In the genomic region with DNA sequence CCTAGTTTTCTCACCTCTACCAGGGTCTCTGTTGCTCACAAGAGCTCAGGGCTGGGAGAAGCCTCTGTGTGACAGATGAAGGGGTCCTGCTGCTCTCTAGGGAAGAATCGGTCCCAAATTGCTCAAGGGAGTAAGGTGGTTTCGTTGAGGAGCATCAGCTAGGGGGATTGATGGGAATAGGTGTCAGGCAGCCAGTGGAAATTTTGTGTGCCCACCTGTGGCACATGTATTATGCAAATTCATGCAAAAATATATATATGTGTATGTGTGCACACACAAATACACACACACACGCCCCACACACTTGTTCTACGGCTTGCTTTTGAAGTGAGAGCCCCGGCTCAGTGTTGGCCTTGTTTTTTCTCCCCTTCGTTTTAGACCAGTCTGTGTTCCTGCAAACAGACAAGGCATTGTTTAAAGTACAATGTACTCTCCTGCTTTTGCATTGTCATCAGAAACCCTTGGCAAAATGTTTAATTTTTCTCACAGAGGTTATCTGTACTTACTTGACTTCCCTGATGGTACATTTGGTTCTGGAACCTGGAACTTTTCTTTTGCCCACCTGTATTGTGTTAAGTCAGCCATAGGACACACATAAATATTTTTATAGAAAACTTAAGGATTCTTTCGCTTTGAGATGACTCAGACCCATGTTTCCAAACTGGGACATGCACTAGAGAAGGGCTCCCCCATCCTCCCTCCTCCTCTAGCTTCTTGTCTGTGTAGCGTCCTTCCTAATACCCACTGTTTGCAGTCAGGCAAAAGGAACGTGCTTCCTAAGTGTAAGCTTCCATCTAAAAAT, we compare ENCODE assay signal across 10 cellular contexts. TPM values are rescaled to one million over a fixed set of nuclear protein-coding genes. Genes with fewer than 3 reads are reported as not detected.
DNase-seq lines count a peak whose midpoint lies in the region; ATAC-seq and TF ChIP-seq lines count a peak whose summit lies in the region.
"Had no signal": no experiment of that assay in that cellular context is flagged by ENCODE, and none has a peak within 500 bp of the region (broad histone marks: within the 10 kb centered on the region; RNA-seq: fewer than 3 reads in every experiment).

No MANE protein-coding gene starts in this region.

- H3K4me3 Mint-ChIP-seq in neural progenitor cell (no peak overlapping the region), natural killer cell (no peak overlapping the region)

- CTCF ChIA-PET in AG04450 (lab: Charles Lee) (interaction anchor here (1.0 to 1.5 kb wide), 3 partner anchors 24 to 248 kb away, joined by 3 to 5 read pairs (median 3); no protein-coding TSS in a partner anchor), Panc1 (lab: Charles Lee) (interaction anchor here (0.5 to 0.6 kb wide), 2 partner anchors 14 to 24 kb away, joined by 3 to 5 read pairs; no protein-coding TSS in a partner anchor)

- H3K36me3 ChIP-seq in Panc1 (ENCODE audit: control insufficient read depth, insufficient read depth, low read length) (no peaks in the 10 kb centered on the region), esophagus squamous epithelium (no peaks in the 10 kb centered on the region), neural progenitor cell (no peaks in the 10 kb centered on the region), SJCRH30 (no peaks in the 10 kb centered on the region)

- H3K27me3 Mint-ChIP-seq in neural progenitor cell (ENCODE audit: insufficient read depth, low read depth): no peaks in the 10 kb centered on the region
- H3K27me3 Mint-ChIP-seq in natural killer cell (ENCODE audit: low read depth in 2 of 2): no peaks in the 10 kb centered on the region
- H3K27me3 Mint-ChIP-seq: CD4-positive, CD25-positive, alpha-beta regulatory T cell had no signal

- POLR2A ChIA-PET in AG04450 (lab: Yijun Ruan, JAX): interaction anchor here (0.7 to 1.5 kb wide), 5 partner anchors 25 to 35 kb away, joined by 3 to 7 read pairs (median 4); a partner anchor contains a TSS
- POLR2A ChIA-PET in Panc1 (lab: Charles Lee): interaction anchor here (0.7 kb wide), 1 partner anchor 21 kb away, joined by 3 read pairs; no protein-coding TSS in a partner anchor

- H3K27me3 ChIP-seq in AG04450 (ENCODE audit: control insufficient read depth, insufficient read depth, low read length): no peaks in the 10 kb centered on the region
- H3K27me3 ChIP-seq in Panc1 (ENCODE audit: control insufficient read depth, insufficient read depth, low read length): no peaks in the 10 kb centered on the region
- H3K27me3 ChIP-seq in esophagus squamous epithelium: no peaks in the 10 kb centered on the region
- H3K27me3 ChIP-seq in neural progenitor cell: no peaks in the 10 kb centered on the region
- no peaks in the 10 kb centered on the region for H3K27me3 ChIP-seq in SJCRH30

- peaks cover 50% of the 10 kb centered on the region for H3K4me1 Mint-ChIP-seq in neural progenitor cell
- H3K4me1 Mint-ChIP-seq in natural killer cell: peaks cover 78 to 80% of the 10 kb centered on the region in 2 donors

- peaks cover 17% of the 10 kb centered on the region for H3F3A ChIP-seq in neural progenitor cell (ENCODE audit: low read depth)

- H3K27ac Mint-ChIP-seq in neural progenitor cell (peak overlapping the region; percentile 58), natural killer cell (no peak overlapping the region)

- peak; percentile 70 for DNase-seq in AG04450 (ENCODE audit: low read depth, low spot score)
- DNase-seq in Panc1 (ENCODE audit: low read depth, low spot score): no peak
- no peak for DNase-seq in esophagus squamous epithelium (lab: John Stamatoyannopoulos, UW)
- peak; percentile 32 for DNase-seq in neural progenitor cell (ENCODE audit: low spot score)
- DNase-seq in natural killer cell: no peak
- no peak for DNase-seq in SJCRH30
- no peak for DNase-seq in GM19240 (ENCODE audit: insufficient read length, low spot score)
- DNase-seq: CD4-positive, CD25-positive, alpha-beta regulatory T cell; NCI-H2029 treated with DMSO at 0.1 percent for 48 hours had no signal

- TF ChIP-seq CTCF in AG04450 (IDR thresholded peaks at IDR 0.05; ENCODE audit: low read depth, low read length) (no peak), Panc1 (IDR thresholded peaks at IDR 0.05) (no peak), esophagus squamous epithelium (IDR thresholded peaks at IDR 0.05) (no peak), neural progenitor cell (IDR thresholded peaks at IDR 0.05) (no peak), natural killer cell (IDR thresholded peaks at IDR 0.05) (no peak)

- peak overlapping the region; percentile 70 for H3K4me2 ChIP-seq in neural progenitor cell

- H2AFZ ChIP-seq in neural progenitor cell (replicated peaks): no peak overlapping the region

- H3K27ac ChIP-seq in AG04450 (ENCODE audit: low read depth, low read length): peak overlapping the region; percentile 63
- peak overlapping the region; percentile 32 for H3K27ac ChIP-seq in Panc1 (ENCODE audit: low read length)
- H3K27ac ChIP-seq in esophagus squamous epithelium: peak overlapping the region; percentile 73 to 92 (median 88)
- no peak overlapping the region for H3K27ac ChIP-seq in neural progenitor cell
- H3K27ac ChIP-seq in SJCRH30: no peak overlapping the region; the same call in 1 of the 2 replicates

- H3K9me3 Mint-ChIP-seq in neural progenitor cell (no peaks in the 10 kb centered on the region), natural killer cell (no peaks in the 10 kb centered on the region)
- H3K9me3 Mint-ChIP-seq: CD4-positive, CD25-positive, alpha-beta regulatory T cell had no signal

- peaks cover 47% of the 10 kb centered on the region for H3K79me2 ChIP-seq in neural progenitor cell (ENCODE audit: low read depth)

- no peak overlapping the region for H3K9ac ChIP-seq in neural progenitor cell

- peak; percentile 64 for ATAC-seq in Panc1
- no peak for ATAC-seq in natural killer cell
- no peak for ATAC-seq in GM21447 (IDR thresholded peaks at IDR 0.05; ENCODE audit: unreplicated experiment)

- peaks cover 32% of the 10 kb centered on the region for H4K20me1 ChIP-seq in neural progenitor cell (ENCODE audit: low read depth)

- no TSS peak for BruUV-seq in Panc1 (replicated peaks; lab: Mats Ljungman, UMichigan)

- TF ChIP-seq POLR2A in esophagus squamous epithelium (IDR thresholded peaks at IDR 0.05): no peak

- H3K4me3 ChIP-seq in AG04450 (ENCODE audit: low read depth, low read length): no peak overlapping the region; the same call in 1 of the 2 replicates
- no peak overlapping the region for H3K4me3 ChIP-seq in Panc1 (ENCODE audit: low read depth in 2 of 2, low read length in 2 of 2)
- peak overlapping the region in 1 of 4 donors; percentile 3 for H3K4me3 ChIP-seq in esophagus squamous epithelium
- H3K4me3 ChIP-seq in neural progenitor cell: no peak overlapping the region
- H3K4me3 ChIP-seq in SJCRH30: no peak overlapping the region

- WGBS in esophagus squamous epithelium, 2 donors: 39 to 40% methylated on average over 8 to 9 of the region's 9 CpGs

- in situ Hi-C loops in Panc1 (cut with HindIII; ENCODE audit: low pct_unique_long_range_greater_than_20kb, low sequenced_read_pairs): no loop called here

- intact Hi-C loops in Panc1 (cut with micrococcal nuclease; ENCODE audit: unreplicated experiment): loop anchor here (5.0 kb wide), 1 partner anchor 85 kb away; no protein-coding TSS in a partner anchor
- intact Hi-C loops in esophagus squamous epithelium (cut with DNase I): no loop called here
- intact Hi-C loops in natural killer cell (cut with micrococcal nuclease): no loop called here

- peaks cover 42% of the 10 kb centered on the region for H3K4me1 ChIP-seq in Panc1 (ENCODE audit: control insufficient read depth, insufficient read depth, low read length)
- peaks cover 70 to 98% (median 86%) of the 10 kb centered on the region in 3 donors for H3K4me1 ChIP-seq in esophagus squamous epithelium
- peaks cover 34% of the 10 kb centered on the region for H3K4me1 ChIP-seq in neural progenitor cell
- H3K4me1 ChIP-seq in SJCRH30: peaks cover 57% of the 10 kb centered on the region

- H3K9me3 ChIP-seq in AG04450 (ENCODE audit: control insufficient read depth, insufficient read depth, low read length): no peaks in the 10 kb centered on the region
- no peaks in the 10 kb centered on the region for H3K9me3 ChIP-seq in Panc1 (ENCODE audit: control insufficient read depth, insufficient read depth, low read depth, low read length)
- no peaks in the 10 kb centered on the region for H3K9me3 ChIP-seq in esophagus squamous epithelium
- H3K9me3 ChIP-seq in neural progenitor cell (ENCODE audit: low read depth): no peaks in the 10 kb centered on the region
- H3K9me3 ChIP-seq in SJCRH30 (replicated peaks): no peaks in the 10 kb centered on the region

- H3K36me3 Mint-ChIP-seq in neural progenitor cell (peaks cover 4% of the 10 kb centered on the region), natural killer cell (no peaks in the 10 kb centered on the region)
- H3K36me3 Mint-ChIP-seq: CD4-positive, CD25-positive, alpha-beta regulatory T cell had no signal

RNA-seq across cellular contexts. Expression of a gene that starts 26.7 kb away (rescaled TPM):
- polyA plus RNA-seq in AG04450 (2011; rRNA removed): 32.7 and 36.7 TPM in 2 replicates
- 136 and 171 TPM in 2 replicates for polyA minus RNA-seq in AG04450 (2011; rRNA and poly(A)+ RNA removed)
- total RNA-seq in Panc1 (2021; ENCODE audit: unreplicated experiment) (43.8 TPM), esophagus squamous epithelium (10 to 100 TPM; 30.3 to 80.7 (median 34.3) TPM), neural progenitor cell (ENCODE audit: low replicate concordance) (13.7 and 17.1 TPM in 2 replicates), natural killer cell (10 to 100 TPM; 43.1 to 70.4 (median 51.3) TPM)
- 20.6 TPM for polyA plus RNA-seq in Panc1 (2012; ENCODE audit: insufficient read length)
- 35.0 and 35.7 TPM in 2 replicates for total RNA-seq in SJCRH30 (2014; rRNA removed; shearing (Covaris generic))

Comparison
In these comparisons a context has a peak if more than half of its experiments do, and no peak if none do; other contexts are left out.
1. DNase-seq: peak in AG04450 (single experiment) and neural progenitor cell (single experiment); none in Panc1 (single experiment), esophagus squamous epithelium (single experiment), natural killer cell (single experiment), SJCRH30 (0 of 2) and GM19240 (single experiment).
2. H3K27ac ChIP-seq: peak in AG04450 (single experiment), Panc1 (single experiment) and esophagus squamous epithelium (4 of 4); none in neural progenitor cell (single experiment) and SJCRH30 (single experiment).